In the genomic region with DNA sequence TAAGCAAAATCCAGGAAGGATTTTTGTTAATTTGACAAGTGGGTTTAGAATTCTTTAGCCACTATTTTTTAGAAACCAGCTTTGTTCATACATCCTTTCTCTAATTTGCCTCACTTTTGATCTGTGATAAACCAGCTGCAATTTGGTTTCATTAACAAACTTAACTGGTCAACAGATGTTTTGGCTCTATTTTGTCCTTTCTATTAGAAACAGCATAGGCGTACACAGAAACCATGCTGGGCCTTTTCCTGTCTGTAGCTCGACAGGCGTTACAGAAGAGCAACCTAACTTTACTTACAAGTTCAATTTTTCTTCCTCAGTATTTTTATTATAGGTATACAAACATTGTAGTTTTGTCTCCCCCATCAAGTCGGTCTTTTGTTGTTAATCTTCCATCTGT, we compare ENCODE assay signal across 10 cellular contexts. TPM values are rescaled to one million over a fixed set of nuclear protein-coding genes. Genes with fewer than 3 reads are reported as not detected.
DNase-seq lines count a peak whose midpoint lies in the region; ATAC-seq and TF ChIP-seq lines count a peak whose summit lies in the region.
"Had no signal": no experiment of that assay in that cellular context is flagged by ENCODE, and none has a peak within 500 bp of the region (broad histone marks: within the 10 kb centered on the region; RNA-seq: fewer than 3 reads in every experiment).

No MANE protein-coding gene starts in this region.

- no peak for DNase-seq in activated naive CD4-positive, alpha-beta T cell treated with anti-CD3 and anti-CD28 coated beads, Interleukin-2, amount 10 ng/mL, durations not matched to agents 7 days and 5 days
- DNase-seq in choroid plexus epithelial cell (ENCODE audit: low read depth) (peak; percentile 41), CD1c-positive myeloid dendritic cell (ENCODE audit: extremely low spot score) (no peak), NCI-H345 (lab: John Stamatoyannopoulos, UW) (no peak)
- DNase-seq: NCI-H526 treated with DMSO at 0.1 percent for 48 hours, uterus had no signal

- CTCF ChIA-PET in activated naive CD4-positive, alpha-beta T cell treated with anti-CD3 and anti-CD28 coated beads, Interleukin-2, amount 10 ng/mL, durations not matched to agents 7 days and 5 days (lab: Charles Lee): no interaction called here

- peaks cover 12% of the 10 kb centered on the region for H3K36me3 Mint-ChIP-seq in activated naive CD4-positive, alpha-beta T cell treated with anti-CD3 and anti-CD28 coated beads, Interleukin-2, amount 50 U/mL, for 24 hours
- H3K36me3 Mint-ChIP-seq in activated naive CD4-positive, alpha-beta T cell treated with anti-CD3 and anti-CD28 coated beads, Interleukin-2, amount 10 ng/mL, durations not matched to agents 7 days and 5 days: peaks cover 20% of the 10 kb centered on the region

- H3K36me3 ChIP-seq in HUES64 (ENCODE audit: insufficient read depth, low read length): no peaks in the 10 kb centered on the region
- H3K36me3 ChIP-seq in stomach smooth muscle (ENCODE audit: control insufficient read depth in 2 of 2, insufficient read depth in 2 of 2, low read length in 2 of 2): no peaks in the 10 kb centered on the region
- H3K36me3 ChIP-seq: uterus had no signal

- WGBS in HUES64: 68% methylated on average over 3 of the region's 4 CpGs

- no peaks in the 10 kb centered on the region for H3K9me3 Mint-ChIP-seq in activated naive CD4-positive, alpha-beta T cell treated with anti-CD3 and anti-CD28 coated beads, Interleukin-2, amount 50 U/mL, for 24 hours
- no peaks in the 10 kb centered on the region for H3K9me3 Mint-ChIP-seq in activated naive CD4-positive, alpha-beta T cell treated with anti-CD3 and anti-CD28 coated beads, Interleukin-2, amount 10 ng/mL, durations not matched to agents 7 days and 5 days

- peak overlapping the region; percentile 53 for H3K4me3 Mint-ChIP-seq in activated naive CD4-positive, alpha-beta T cell treated with anti-CD3 and anti-CD28 coated beads, Interleukin-2, amount 50 U/mL, for 24 hours
- no peak overlapping the region for H3K4me3 Mint-ChIP-seq in activated naive CD4-positive, alpha-beta T cell treated with anti-CD3 and anti-CD28 coated beads, Interleukin-2, amount 10 ng/mL, durations not matched to agents 7 days and 5 days

- H3K27ac ChIP-seq in HUES64 (ENCODE audit: low read depth, low read length) (0 out of 2 replicates have a peak overlapping the region, but pooled peaks have one; percentile 21), stomach smooth muscle (ENCODE audit: low read length) (peak overlapping the region; percentile 3)

- no peak for ATAC-seq in esophagus mucosa

- no peak for TF ChIP-seq CTCF in choroid plexus epithelial cell (conservative IDR thresholded peaks at IDR 0.05; ENCODE audit: low read depth, low read length)

- peak overlapping the region; percentile 26 for H3K27ac Mint-ChIP-seq in activated naive CD4-positive, alpha-beta T cell treated with anti-CD3 and anti-CD28 coated beads, Interleukin-2, amount 50 U/mL, for 24 hours
- no peak overlapping the region for H3K27ac Mint-ChIP-seq in activated naive CD4-positive, alpha-beta T cell treated with anti-CD3 and anti-CD28 coated beads, Interleukin-2, amount 10 ng/mL, durations not matched to agents 7 days and 5 days

- no peaks in the 10 kb centered on the region for H3K27me3 Mint-ChIP-seq in activated naive CD4-positive, alpha-beta T cell treated with anti-CD3 and anti-CD28 coated beads, Interleukin-2, amount 50 U/mL, for 24 hours
- H3K27me3 Mint-ChIP-seq in activated naive CD4-positive, alpha-beta T cell treated with anti-CD3 and anti-CD28 coated beads, Interleukin-2, amount 10 ng/mL, durations not matched to agents 7 days and 5 days: no peaks in the 10 kb centered on the region

- no peak overlapping the region for H3K9ac ChIP-seq in HUES64 (ENCODE audit: low read depth, low read length)
- H3K9ac ChIP-seq in stomach smooth muscle (ENCODE audit: low read length in 2 of 2): no peak overlapping the region

- H3K9me3 ChIP-seq in HUES64 (ENCODE audit: insufficient read depth, low read depth, low read length) (no peaks in the 10 kb centered on the region), stomach smooth muscle (ENCODE audit: control insufficient read depth in 2 of 2, low read length in 2 of 2) (no peaks in the 10 kb centered on the region)
- H3K9me3 ChIP-seq: uterus had no signal

- H3K4me3 ChIP-seq in HUES64 (ENCODE audit: low read length): no peak overlapping the region
- no peak overlapping the region for H3K4me3 ChIP-seq in choroid plexus epithelial cell (ENCODE audit: low read depth, low read length)
- peak overlapping the region in 1 of 2 donors; percentile 31 for H3K4me3 ChIP-seq in stomach smooth muscle (ENCODE audit: low read length in 2 of 2)
- H3K4me3 ChIP-seq: uterus had no signal

- H3K4me1 ChIP-seq in HUES64 (ENCODE audit: insufficient read depth, low read length) (peaks cover 19% of the 10 kb centered on the region), stomach smooth muscle (ENCODE audit: control insufficient read depth, insufficient read depth, low read length) (peaks cover 18% of the 10 kb centered on the region)

- peaks cover 53% of the 10 kb centered on the region for H3K4me1 Mint-ChIP-seq in activated naive CD4-positive, alpha-beta T cell treated with anti-CD3 and anti-CD28 coated beads, Interleukin-2, amount 50 U/mL, for 24 hours
- peaks cover 13% of the 10 kb centered on the region for H3K4me1 Mint-ChIP-seq in activated naive CD4-positive, alpha-beta T cell treated with anti-CD3 and anti-CD28 coated beads, Interleukin-2, amount 10 ng/mL, durations not matched to agents 7 days and 5 days

- no peaks in the 10 kb centered on the region for H3K27me3 ChIP-seq in HUES64 (ENCODE audit: insufficient read depth, low read length)
- no peaks in the 10 kb centered on the region for H3K27me3 ChIP-seq in stomach smooth muscle (ENCODE audit: control insufficient read depth in 1 of 2, insufficient read depth in 2 of 2, low read length in 2 of 2)
- H3K27me3 ChIP-seq: uterus had no signal

RNA-seq across cellular contexts. Expression of a gene that starts 28.2 kb away (rescaled TPM):
- polyA plus RNA-seq in HUES64 (2013, experiment 1 of 2): 15.5 TPM
- 13.9 TPM for polyA plus RNA-seq in HUES64 (2013, experiment 2 of 2)
- 17.3 TPM for total RNA-seq in esophagus mucosa
